ENCODE assay signal across 18 cellular contexts in genomic region chr3:69008980-69009379, GRCh38. TPM values are rescaled to one million over a fixed set of nuclear protein-coding genes. Genes with fewer than 3 reads are reported as not detected.
DNase-seq lines count a peak whose midpoint lies in the region; ATAC-seq, FAIRE-seq and TF ChIP-seq lines count a peak whose summit lies in the region.
"Had no signal": no experiment of that assay in that cellular context is flagged by ENCODE, and none has a peak within 500 bp of the region (broad histone marks: within the 10 kb centered on the region; RNA-seq: fewer than 3 reads in every experiment).

No MANE protein-coding gene starts in this region.

- no peaks in the 10 kb centered on the region for H3K4me1 ChIP-seq in A673 (ENCODE audit: insufficient read depth, low read length, poor library complexity, severe bottlenecking)
- H3K4me1 ChIP-seq in PC-9 (replicated peaks; ENCODE audit: insufficient read depth), result no peaks in the 10 kb centered on the region; the same call in 1 of the 2 replicates

- peak; percentile 21 for FAIRE-seq in endometrium (lab: Jason Lieb, UNC)
- FAIRE-seq: GM12892, kidney had no signal

- H3K9me2 ChIP-seq in PC-9 (ENCODE audit: insufficient read depth), result no peaks in the 10 kb centered on the region

- H4K20me1 ChIP-seq in PC-9 (ENCODE audit: insufficient read depth), result no peaks in the 10 kb centered on the region

- ATAC-seq in GM21825 (IDR thresholded peaks at IDR 0.05; ENCODE audit: unreplicated experiment), result no peak
- ATAC-seq: naive thymus-derived CD8-positive, alpha-beta T cell had no signal

- H3F3A ChIP-seq in PC-9 (ENCODE audit: insufficient read depth, low read depth), result no peaks in the 10 kb centered on the region

- no peaks in the 10 kb centered on the region for H3K27me3 Mint-ChIP-seq in HFFc6 (ENCODE audit: insufficient read depth)
- H3K27me3 Mint-ChIP-seq: naive thymus-derived CD8-positive, alpha-beta T cell had no signal

- H3K4me3 ChIP-seq in A673 (ENCODE audit: low read depth, low read length, poor library complexity, severe bottlenecking) (no peak overlapping the region), PC-9 (no peak overlapping the region)
- H3K4me3 ChIP-seq: vagina had no signal

- H2AFZ ChIP-seq in PC-9, result no peak overlapping the region

- no peak overlapping the region for H3K4me3 Mint-ChIP-seq in HFFc6
- H3K4me3 Mint-ChIP-seq: naive thymus-derived CD8-positive, alpha-beta T cell had no signal

- DNase-seq in A673 (ENCODE audit: low spot score) (peak; percentile 9), HFFc6 (no peak), myocyte (ENCODE audit: low read depth) (peak; percentile 11), NCI-H187 (lab: John Stamatoyannopoulos, UW) (no peak), superior temporal gyrus (ENCODE audit: extremely low spot score) (no peak), PC-9 (no peak)
- DNase-seq: activated CD4-positive, alpha-beta T cell treated with anti-CD3 and anti-CD28 coated beads, Interleukin-2, amount 50 U/mL, for 48 hours; activated naive CD4-positive, alpha-beta T cell treated with Interleukin-2 at 50 U/mL for 16 hours; cerebellar nuclear complex; DMS79; kidney; naive thymus-derived CD8-positive, alpha-beta T cell; NCI-H1092; T-helper 2 cell had no signal

- H3K27ac Mint-ChIP-seq in HFFc6, result peak overlapping the region; percentile 79

- peaks cover 43% of the 10 kb centered on the region for H3K36me3 Mint-ChIP-seq in HFFc6 (ENCODE audit: low read depth)

- POLR2A ChIA-PET in A673 (lab: Charles Lee; ENCODE audit: low non-redundant PET) (no interaction called here), PC-9 (lab: Charles Lee; ENCODE audit: unreplicated experiment) (no interaction called here)

- intact Hi-C loops in A673 (cut with micrococcal nuclease; ENCODE audit: unreplicated experiment) (no loop called here), PC-9 (cut with micrococcal nuclease; ENCODE audit: unreplicated experiment) (no loop called here)

- H3K27ac ChIP-seq in A673 (ENCODE audit: low read depth, low read length, poor library complexity, severe bottlenecking), result no peak overlapping the region
- no peak overlapping the region for H3K27ac ChIP-seq in PC-9
- H3K27ac ChIP-seq: vagina had no signal

- TF ChIP-seq CTCF in A673 (conservative IDR thresholded peaks at IDR 0.05; ENCODE audit: low read depth, low read length) (no peak), HFFc6 (IDR thresholded peaks at IDR 0.05) (no peak), PC-9 (conservative IDR thresholded peaks at IDR 0.05) (no peak)

- no peaks in the 10 kb centered on the region for H3K79me2 ChIP-seq in PC-9 (ENCODE audit: low read depth)

- H3K9me3 Mint-ChIP-seq in HFFc6, result no peaks in the 10 kb centered on the region
- H3K9me3 Mint-ChIP-seq: naive thymus-derived CD8-positive, alpha-beta T cell had no signal

- BruUV-seq in A673 (replicated peaks; lab: Mats Ljungman, UMichigan) (no TSS peak), PC-9 (replicated peaks; lab: Mats Ljungman, UMichigan) (no TSS peak)

- CTCF ChIA-PET in A673 (lab: Charles Lee), result no interaction called here
- CTCF ChIA-PET in PC-9 (lab: Charles Lee), result no interaction called here

- H3K4me2 ChIP-seq in PC-9, result no peak overlapping the region

- no peaks in the 10 kb centered on the region for H3K27me3 ChIP-seq in A673 (replicated peaks; ENCODE audit: insufficient read depth, low read depth, low read length, poor library complexity)
- H3K27me3 ChIP-seq in PC-9 (ENCODE audit: insufficient read depth, low read depth), result no peaks in the 10 kb centered on the region
- H3K27me3 ChIP-seq: vagina had no signal

- H3K36me3 ChIP-seq in A673 (ENCODE audit: insufficient read depth, low read length, poor library complexity, severe bottlenecking), result no peaks in the 10 kb centered on the region
- no peaks in the 10 kb centered on the region for H3K36me3 ChIP-seq in PC-9 (ENCODE audit: low read depth)

- no peaks in the 10 kb centered on the region for H3K9me3 ChIP-seq in A673 (ENCODE audit: low read depth, low read length, poor library complexity, severe bottlenecking)
- H3K9me3 ChIP-seq in PC-9 (ENCODE audit: insufficient read depth, low read depth), result no peaks in the 10 kb centered on the region
- H3K9me3 ChIP-seq: vagina had no signal

- peaks cover 45% of the 10 kb centered on the region for H3K4me1 Mint-ChIP-seq in HFFc6 (ENCODE audit: low read depth)

RNA-seq across cellular contexts. Expression of gene EOGT, which starts 4.5 kb away (rescaled TPM):
- total RNA-seq in A673 (2021) (2.9 and 4.6 TPM in 2 replicates), myocyte (43.2 and 46.0 TPM in 2 replicates), PC-9 (2021) (7.4 and 11.0 TPM in 2 replicates)
- 10 to 100 TPM; 26.9 to 31.6 (median 28.2) TPM for total RNA-seq in HFFc6 (2021; fragmentation: NEBNext Ultra II Directional; extraction: Animal tissue kit (Norgen Biotek cat#: 25700))
- 21.3 TPM for polyA plus RNA-seq in myocyte (2012)

RNA-seq across cellular contexts. Expression of gene TMF1, which starts 43.2 kb away (rescaled TPM):
- total RNA-seq in A673 (2021) (12.4 and 14.2 TPM in 2 replicates), myocyte (24.9 and 37.6 TPM in 2 replicates), PC-9 (2021) (34.5 and 35.5 TPM in 2 replicates)
- 10 to 100 TPM; 43.7 to 46.9 (median 45.2) TPM for total RNA-seq in HFFc6 (2021; fragmentation: NEBNext Ultra II Directional; extraction: Animal tissue kit (Norgen Biotek cat#: 25700))
- 11.2 TPM for polyA plus RNA-seq in myocyte (2012)

Comparison
In these comparisons a context has a peak if more than half of its experiments do, and no peak if none do; other contexts are left out.
1. DNase-seq: peak in A673 (single experiment) and myocyte (single experiment); none in HFFc6 (single experiment), NCI-H187 (0 of 2), superior temporal gyrus (single experiment) and PC-9 (0 of 2).